ENCODE assay signal across 9 cellular contexts in genomic region chr20:49676581-49677291, GRCh38. TPM values are rescaled to one million over a fixed set of nuclear protein-coding genes. Genes with fewer than 3 reads are reported as not detected.
DNase-seq lines count a peak whose midpoint lies in the region; ATAC-seq, FAIRE-seq and TF ChIP-seq lines count a peak whose summit lies in the region.
"Had no signal": no experiment of that assay in that cellular context is flagged by ENCODE, and none has a peak within 500 bp of the region (broad histone marks: within the 10 kb centered on the region; RNA-seq: fewer than 3 reads in every experiment).

No MANE protein-coding gene starts in this region.

- no peaks in the 10 kb centered on the region for H3K9me3 Mint-ChIP-seq in immature natural killer cell

- H3K36me3 ChIP-seq in thyroid gland = no peaks in the 10 kb centered on the region

- peaks cover 50 to 66% of the 10 kb centered on the region in 2 donors for H3K4me1 ChIP-seq in thyroid gland

- TF ChIP-seq CTCF in GM10248 (IDR thresholded peaks at IDR 0.05; ENCODE audit: control extremely low read depth, extremely low read depth, low read depth, missing control alignments) = no peak
- TF ChIP-seq CTCF in NB4 (IDR thresholded peaks at IDR 0.05; ENCODE audit: low read depth, low read length) = no peak
- no peak for TF ChIP-seq CTCF in thyroid gland (IDR thresholded peaks at IDR 0.05)

- TF ChIP-seq POLR2A in H54 (IDR thresholded peaks at IDR 0.05; ENCODE audit: low read depth, low read length) (no peak), NB4 (IDR thresholded peaks at IDR 0.05; ENCODE audit: extremely low read depth, insufficient read length) (no peak), thyroid gland (IDR thresholded peaks at IDR 0.05) (no peak)

- POLR2A ChIA-PET in GM10248 (lab: Yijun Ruan, JAX) = interaction anchor here (0.7 kb wide), 1 partner anchor 12 kb away, joined by 4 read pairs; no protein-coding TSS in a partner anchor

- peak overlapping the region; percentile 76 to 90 (median 84) for H3K4me3 Mint-ChIP-seq in immature natural killer cell

- DNase-seq in GM10248 (ENCODE audit: extremely low spot score) (peak; percentile 50), H54 (ENCODE audit: insufficient read length, low spot score) (peak; percentile 42), NB4 (ENCODE audit: low read depth) (peak; percentile 81), immature natural killer cell (peak; percentile 69 to 77 (median 72)), thyroid gland (peak; percentile 14 to 17), NCI-H1436 treated with DMSO at 0.1 percent for 48 hours (lab: John Stamatoyannopoulos, UW) (no peak)
- DNase-seq in activated T-helper 9 cell treated with anti-CD3 and anti-CD28 coated beads, Interleukin-2, amount 50 U/mL, for 16 hours (ENCODE audit: low read depth) = peak; percentile 28

- no peaks in the 10 kb centered on the region for H3K9me3 ChIP-seq in thyroid gland

- CTCF ChIA-PET in GM10248 (lab: Yijun Ruan, JAX) = interaction anchor here (0.8 to 2.2 kb wide), 6 partner anchors 9 to 169 kb away, joined by 3 to 10 read pairs (median 4); no protein-coding TSS in a partner anchor

- peak overlapping the region; percentile 92 to 99 (median 95) for H3K27ac Mint-ChIP-seq in immature natural killer cell

- no peaks in the 10 kb centered on the region for H3K27me3 ChIP-seq in thyroid gland

- intact Hi-C loops in thyroid gland (cut with DNase I) = no loop called here

- peak overlapping the region; percentile 37 to 46 (median 42) for H3K27ac ChIP-seq in thyroid gland
- H3K27ac ChIP-seq: VCaP had no signal

- H3K27me3 Mint-ChIP-seq in immature natural killer cell (ENCODE audit: low read depth in 3 of 3) = peaks cover 0 to 5% (median 0%) of the 10 kb centered on the region in 3 donors

- ATAC-seq in HG03139 (IDR thresholded peaks at IDR 0.05; ENCODE audit: unreplicated experiment) = no peak

- peak; percentile 41 for FAIRE-seq in H54 (lab: Jason Lieb, UNC)

- H3K4me1 Mint-ChIP-seq in immature natural killer cell = peaks cover 87 to 99% of the 10 kb centered on the region in 2 donors

- 75 to 82% methylated on average over 6 of the region's 6 CpGs for WGBS in thyroid gland, 2 donors

- H3K4me3 ChIP-seq in NB4 (ENCODE audit: low read depth, low read length) (no peak overlapping the region), thyroid gland (replicated peaks in 1 of 3) (no peak overlapping the region)

- no peaks in the 10 kb centered on the region for H3K36me3 Mint-ChIP-seq in immature natural killer cell

RNA-seq across cellular contexts. Expression of gene B4GALT5, which starts 36.9 kb away (rescaled TPM):
- polyA plus RNA-seq in immature natural killer cell = 1 to 10 TPM in 2 of 3 donors, under 1 TPM in 1; 0.35 to 3.2 (median 2.8) TPM
- total RNA-seq in thyroid gland = 10 to 100 TPM; 11.5 to 22.2 (median 17.6) TPM
